1 cellular context compared by ENCODE assay signal in genomic region chr12:115422845-115423545, GRCh38.
A peak's percentile ranks its signal among the peaks of the same experiment; 100 is the strongest.
TF ChIP-seq lines count a peak whose summit lies in the region.

No MANE protein-coding gene starts in this region.

TF ChIP-seq in HepG2, 621 proteins besides CTCF, POLR2A, EP300 and RAD21 (continued from another document):
- TF ChIP-seq SMYD3 (CRISPR knock-in tag; IDR thresholded peaks at IDR 0.05) (no peak), ZNF782 (CRISPR knock-in tag; IDR thresholded peaks at IDR 0.05; ENCODE audit: borderline replicate concordance) (no peak), BHLHE40 (IDR thresholded peaks at IDR 0.05; ENCODE audit: low read length) (no peak), ZC3H13 (CRISPR knock-in tag; IDR thresholded peaks at IDR 0.05) (0 out of 2 replicates have a peak, but pooled peaks have one; percentile 12), PCBP2 (optimal IDR thresholded peaks at IDR 0.05; ENCODE audit: low read depth, low read length, poor library complexity, severe bottlenecking) (peak; percentile 96), CBFB (CRISPR knock-in tag; IDR thresholded peaks at IDR 0.05) (no peak), ZNF629 (CRISPR knock-in tag; conservative IDR thresholded peaks at IDR 0.05) (peak; percentile 62; the same call in 1 of the 2 replicates), ZNF512 (CRISPR knock-in tag; IDR thresholded peaks at IDR 0.05) (peak; percentile 96)
